Comparison of ENCODE assay signal across 16 cellular contexts in the genomic region with DNA sequence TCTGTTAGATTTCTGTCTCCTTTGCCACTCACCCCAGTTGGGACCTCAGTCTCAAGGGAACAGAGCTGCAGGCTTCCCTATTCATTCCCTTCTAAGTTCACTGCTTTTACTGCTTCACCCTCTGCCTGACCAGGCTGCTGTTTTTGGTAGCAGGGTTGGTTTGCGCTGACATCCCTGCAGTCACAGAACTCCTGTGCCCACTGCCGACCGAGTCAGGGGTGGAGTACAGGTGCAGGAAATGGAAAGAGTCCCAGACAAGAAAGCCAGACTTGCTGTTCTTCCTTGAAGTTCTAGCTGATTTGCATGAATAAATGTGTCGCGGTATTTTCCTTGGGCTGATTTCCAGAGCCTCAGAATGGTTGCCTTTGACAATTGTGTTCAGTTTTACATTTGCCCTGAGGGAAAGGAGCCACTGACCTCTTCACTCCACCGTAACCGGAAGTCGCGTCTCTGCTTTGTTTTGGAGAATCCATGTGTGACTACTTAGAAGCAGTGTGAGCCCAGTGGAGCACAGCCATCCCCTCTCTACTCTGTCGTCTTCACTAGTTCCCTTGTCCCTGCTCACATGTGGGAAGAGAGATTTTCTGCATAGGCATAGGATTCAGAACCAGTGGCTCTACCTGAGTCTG.
DNase-seq lines count a peak whose midpoint lies in the region; FAIRE-seq and TF ChIP-seq lines count a peak whose summit lies in the region.
"Had no signal": no experiment of that assay in that cellular context is flagged by ENCODE, and none has a peak within 500 bp of the region (broad histone marks: within the 10 kb centered on the region; RNA-seq: fewer than 3 reads in every experiment).

No MANE protein-coding gene starts in this region.

- H3K9me3 ChIP-seq in endodermal cell (ENCODE audit: control insufficient read depth, low read length) (no peaks in the 10 kb centered on the region), trophoblast cell (ENCODE audit: insufficient read depth, low read depth, low read length) (no peaks in the 10 kb centered on the region)
- H3K9me3 ChIP-seq: left ventricle myocardium inferior, MG63 had no signal

- no peaks in the 10 kb centered on the region for H3K4me1 Mint-ChIP-seq in endodermal cell

- H3K23ac ChIP-seq in trophoblast cell (ENCODE audit: low read length): no peak overlapping the region

- no peak overlapping the region for H2AFZ ChIP-seq in trophoblast cell (ENCODE audit: insufficient read depth, low read length, poor library complexity)

- no peak overlapping the region for H3K27ac Mint-ChIP-seq in endodermal cell
- H3K27ac Mint-ChIP-seq: activated naive CD8-positive, alpha-beta T cell treated with anti-CD3 and anti-CD28 coated beads for 36 hours had no signal

- H3K4me3 Mint-ChIP-seq in endodermal cell: no peak overlapping the region
- H3K4me3 Mint-ChIP-seq: activated CD8-positive, alpha-beta T cell treated with anti-CD3 and anti-CD28 coated beads for 36 hours; activated naive CD8-positive, alpha-beta T cell treated with anti-CD3 and anti-CD28 coated beads for 36 hours had no signal

- H3K79me2 ChIP-seq in trophoblast cell (ENCODE audit: control insufficient read depth, insufficient read depth, low read length, poor library complexity): no peaks in the 10 kb centered on the region

- H3K27me3 Mint-ChIP-seq in endodermal cell (ENCODE audit: insufficient read depth): no peaks in the 10 kb centered on the region
- H3K27me3 Mint-ChIP-seq: activated CD8-positive, alpha-beta T cell treated with anti-CD3 and anti-CD28 coated beads for 36 hours; activated naive CD8-positive, alpha-beta T cell treated with anti-CD3 and anti-CD28 coated beads for 36 hours; stimulated activated naive B cell treated with anti-CD40 and anti-IgM and Interleukin-4, amounts not matched to agents 10 μg/mL and 1 μg/mL and 100 μg/mL, for 72 hours had no signal

- no peak overlapping the region for H3K4ac ChIP-seq in trophoblast cell (ENCODE audit: low read depth, low read length)

- H3K4me2 ChIP-seq in trophoblast cell (ENCODE audit: low read length): peak overlapping the region; percentile 13

- DNase-seq in DMS79 treated with DMSO at 0.1 percent for 48 hours (lab: John Stamatoyannopoulos, UW) (peak; percentile 64), NCI-H2029 (lab: John Stamatoyannopoulos, UW) (peak; percentile 82), endodermal cell (no peak), trophoblast cell (no peak), urothelium cell line (ENCODE audit: low spot score) (no peak), amygdala (lab: John Stamatoyannopoulos, UW) (no peak), iPS-NIHi7 (ENCODE audit: extremely low spot score) (no peak)
- DNase-seq: activated CD8-positive, alpha-beta T cell treated with anti-CD3 and anti-CD28 coated beads for 36 hours; activated naive CD8-positive, alpha-beta T cell treated with anti-CD3 and anti-CD28 coated beads for 36 hours; DMS153; left ventricle myocardium inferior; MG63; posterior cingulate gyrus; stimulated activated CD4-positive, alpha-beta T cell treated with anti-CD3 and anti-CD28 coated beads, Interleukin-1b, Interleukin-23, amount 100 ng/mL, for 48 hours; stimulated activated naive B cell treated with anti-CD40 and anti-IgM and Interleukin-4, amounts not matched to agents 10 μg/mL and 1 μg/mL and 100 μg/mL, for 72 hours had no signal

- H2AK5ac ChIP-seq in trophoblast cell (ENCODE audit: low read length): no peak overlapping the region

- no peak overlapping the region for H4K91ac ChIP-seq in trophoblast cell (ENCODE audit: low read depth, low read length)

- H4K8ac ChIP-seq in trophoblast cell (ENCODE audit: low read depth, low read length): no peak overlapping the region

- FAIRE-seq in urothelium cell line (lab: Jason Lieb, UNC): no peak

- H3K18ac ChIP-seq in trophoblast cell (ENCODE audit: low read length): no peak overlapping the region

- no peaks in the 10 kb centered on the region for H3K27me3 ChIP-seq in endodermal cell (ENCODE audit: control insufficient read depth, insufficient read depth, low read length, poor library complexity, severe bottlenecking)
- no peaks in the 10 kb centered on the region for H3K27me3 ChIP-seq in trophoblast cell (ENCODE audit: insufficient read depth, low read length)
- H3K27me3 ChIP-seq: MG63 had no signal

- no peak overlapping the region for H3K4me3 ChIP-seq in endodermal cell (ENCODE audit: low read length)
- H3K4me3 ChIP-seq in trophoblast cell (ENCODE audit: low read depth, low read length): no peak overlapping the region
- H3K4me3 ChIP-seq: left ventricle myocardium inferior, MG63 had no signal

- 93 to 96% methylated on average over 5 to 10 of the region's 10 CpGs for WGBS in endodermal cell (ENCODE audit: insufficient coverage in 1 of 2, insufficient read length in 1 of 2), 2 experiments
- no CpG with 5 or more reads among the region's 10 CpGs for WGBS in trophoblast cell (ENCODE audit: extremely low coverage, insufficient coverage, insufficient read length)

- no peak overlapping the region for H4K12ac ChIP-seq in trophoblast cell (ENCODE audit: low read depth, low read length)

- no peaks in the 10 kb centered on the region for H3K4me1 ChIP-seq in endodermal cell (ENCODE audit: control insufficient read depth, insufficient read depth, low read length)
- H3K4me1 ChIP-seq in trophoblast cell (ENCODE audit: control insufficient read depth in 1 of 2, insufficient read depth in 2 of 2, low read length in 2 of 2): peaks cover 10 to 14% of the 10 kb centered on the region in 2 experiments

- H3K27ac ChIP-seq in endodermal cell (ENCODE audit: low read depth, low read length): peak overlapping the region; percentile 78
- peak overlapping the region; percentile 1 for H3K27ac ChIP-seq in trophoblast cell (ENCODE audit: low read depth, low read length)
- H3K27ac ChIP-seq: HL-60, left ventricle myocardium inferior had no signal

- H3K36me3 ChIP-seq in endodermal cell (ENCODE audit: control insufficient read depth, insufficient read depth, low read length): peaks cover 74% of the 10 kb centered on the region
- peaks cover 8 to 18% of the 10 kb centered on the region in 2 experiments for H3K36me3 ChIP-seq in trophoblast cell (ENCODE audit: control insufficient read depth in 1 of 2, insufficient read depth in 2 of 2, low read length in 2 of 2)

- no peak overlapping the region for H2BK5ac ChIP-seq in trophoblast cell (ENCODE audit: low read depth, low read length, poor library complexity)

- H3K79me1 ChIP-seq in trophoblast cell (ENCODE audit: low read length): no peaks in the 10 kb centered on the region

- no peaks in the 10 kb centered on the region for H3K9me3 Mint-ChIP-seq in endodermal cell
- H3K9me3 Mint-ChIP-seq: activated CD8-positive, alpha-beta T cell treated with anti-CD3 and anti-CD28 coated beads for 36 hours; activated naive CD8-positive, alpha-beta T cell treated with anti-CD3 and anti-CD28 coated beads for 36 hours had no signal

- no peak overlapping the region for H2BK120ac ChIP-seq in trophoblast cell (ENCODE audit: insufficient read depth, low read length, poor library complexity)

- H3K14ac ChIP-seq in trophoblast cell (ENCODE audit: low read length): no peak overlapping the region

- peaks cover 54% of the 10 kb centered on the region for H3K36me3 Mint-ChIP-seq in endodermal cell (ENCODE audit: low read depth)

- H3K9ac ChIP-seq in endodermal cell (ENCODE audit: extremely low read depth, low read length, poor library complexity, severe bottlenecking): no peak overlapping the region
- no peak overlapping the region for H3K9ac ChIP-seq in trophoblast cell (ENCODE audit: low read length)

- no peak for TF ChIP-seq CTCF in endodermal cell (conservative IDR thresholded peaks at IDR 0.05)

- no peak overlapping the region for H2BK12ac ChIP-seq in trophoblast cell (ENCODE audit: low read length)

Comparison
In these comparisons a context has a peak if more than half of its experiments do, and no peak if none do; other contexts are left out.
1. DNase-seq: peak in DMS79 treated with DMSO at 0.1 percent for 48 hours (single experiment) and NCI-H2029 (single experiment); none in endodermal cell (single experiment), trophoblast cell (0 of 2), urothelium cell line (single experiment), amygdala (0 of 56) and iPS-NIHi7 (single experiment).